In the genomic region with DNA sequence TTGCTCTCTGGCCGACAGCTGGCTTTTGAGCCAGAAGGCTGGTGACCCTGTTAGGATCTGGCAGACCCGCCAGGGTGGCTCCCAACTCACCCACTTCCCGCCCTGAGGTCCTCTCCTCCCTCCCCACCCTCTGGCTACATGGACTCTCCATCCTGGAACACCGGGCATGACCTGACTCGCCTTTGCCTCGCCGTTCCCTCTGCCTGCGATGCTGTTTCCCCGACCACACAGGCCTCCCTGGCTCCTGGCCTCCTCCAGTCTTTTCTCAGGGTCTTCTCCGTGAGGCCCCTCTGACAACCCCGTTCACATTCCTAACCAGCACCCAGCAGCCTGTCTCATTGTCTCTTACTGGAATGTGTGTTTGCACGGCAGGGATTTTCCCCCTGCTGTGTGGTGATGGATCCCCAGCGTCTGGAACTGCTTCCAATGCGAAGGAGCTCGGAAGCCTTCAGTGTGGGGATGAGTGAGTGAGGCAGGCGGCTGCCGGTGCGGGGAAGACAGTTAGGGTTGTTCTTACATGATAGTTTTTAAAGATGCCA, we compare ENCODE assay signal across 17 cellular contexts. TPM values are rescaled to one million over a fixed set of nuclear protein-coding genes. Genes with fewer than 3 reads are reported as not detected.
A peak's percentile ranks its signal among the peaks of the same experiment; 100 is the strongest.
DNase-seq lines count a peak whose midpoint lies in the region; ATAC-seq, FAIRE-seq and TF ChIP-seq lines count a peak whose summit lies in the region.
"Had no signal": no experiment of that assay in that cellular context is flagged by ENCODE, and none has a peak within 500 bp of the region (broad histone marks: within the 10 kb centered on the region; RNA-seq: fewer than 3 reads in every experiment).

No MANE protein-coding gene starts in this region.

- H3K27me3 Mint-ChIP-seq in activated naive CD8-positive, alpha-beta T cell treated with anti-CD3 and anti-CD28 coated beads for 36 hours = no peaks in the 10 kb centered on the region

- no peaks in the 10 kb centered on the region for H3K36me3 Mint-ChIP-seq in activated naive CD8-positive, alpha-beta T cell treated with anti-CD3 and anti-CD28 coated beads for 36 hours
- H3K36me3 Mint-ChIP-seq: activated naive CD4-positive, alpha-beta T cell treated with anti-CD3 and anti-CD28 coated beads, Interleukin-2, amount 10 ng/mL, durations not matched to agents 7 days and 5 days had no signal

- H3K4me1 ChIP-seq in keratinocyte (ENCODE audit: control insufficient read depth, extremely low read depth, insufficient read depth, low read length) (peaks cover 38% of the 10 kb centered on the region), spleen (peaks cover 0 to 7% (median 3%) of the 10 kb centered on the region in 6 donors)
- H3K4me1 ChIP-seq: psoas muscle had no signal

- H3K9me1 ChIP-seq in keratinocyte (ENCODE audit: control insufficient read depth, extremely low read depth, insufficient read depth, low read length) = no peaks in the 10 kb centered on the region

- H3K4me2 ChIP-seq in keratinocyte (ENCODE audit: control insufficient read depth, extremely low read depth, insufficient read depth, low read depth, low read length) = peak overlapping the region; percentile 52

- TF ChIP-seq CTCF in keratinocyte (optimal IDR thresholded peaks at IDR 0.05 in 1 of 3, IDR thresholded peaks at IDR 0.05 in 1 of 3, conservative IDR thresholded peaks at IDR 0.05 in 1 of 3; ENCODE audit: extremely low read depth in 1 of 3, insufficient read depth in 2 of 3, low read length in 3 of 3) (no peak), spleen (IDR thresholded peaks at IDR 0.05 in 8 of 11, conservative IDR thresholded peaks at IDR 0.05 in 3 of 11) (no peak)

- intact Hi-C loops in Right ventricle myocardium inferior (cut with DNase I) = no loop called here
- intact Hi-C loops in cardiac septum (cut with DNase I) = no loop called here
- intact Hi-C loops in spleen (cut with DNase I; ENCODE audit: low total_unique reads) = no loop called here

- no peaks in the 10 kb centered on the region for H3K36me3 ChIP-seq in keratinocyte (ENCODE audit: control insufficient read depth in 2 of 2, extremely low read depth in 1 of 2, insufficient read depth in 2 of 2, low read length in 2 of 2)
- no peaks in the 10 kb centered on the region for H3K36me3 ChIP-seq in spleen

- no peaks in the 10 kb centered on the region for H3K9me3 Mint-ChIP-seq in activated naive CD8-positive, alpha-beta T cell treated with anti-CD3 and anti-CD28 coated beads for 36 hours
- H3K9me3 Mint-ChIP-seq: activated naive CD4-positive, alpha-beta T cell treated with anti-CD3 and anti-CD28 coated beads, Interleukin-2, amount 10 ng/mL, durations not matched to agents 7 days and 5 days; central memory CD8-positive, alpha-beta T cell had no signal

- H3K4me1 Mint-ChIP-seq in activated naive CD8-positive, alpha-beta T cell treated with anti-CD3 and anti-CD28 coated beads for 36 hours = no peaks in the 10 kb centered on the region
- H3K4me1 Mint-ChIP-seq: activated naive CD4-positive, alpha-beta T cell treated with anti-CD3 and anti-CD28 coated beads, Interleukin-2, amount 10 ng/mL, durations not matched to agents 7 days and 5 days; central memory CD8-positive, alpha-beta T cell had no signal

- H3K27me3 ChIP-seq in keratinocyte (ENCODE audit: control insufficient read depth, extremely low read depth, insufficient read depth, low read length) (peaks cover 12% of the 10 kb centered on the region), spleen (replicated peaks in 1 of 7) (peaks cover 0 to 21% (median 0%) of the 10 kb centered on the region in 7 donors)
- H3K27me3 ChIP-seq: testis had no signal

- whole genome bisulfite sequencing in spleen, 5 donors = 78 to 86% (median 85%) methylated on average over 18 of the region's 18 CpGs

- no peak overlapping the region for H3K27ac Mint-ChIP-seq in activated naive CD8-positive, alpha-beta T cell treated with anti-CD3 and anti-CD28 coated beads for 36 hours
- H3K27ac Mint-ChIP-seq: activated naive CD4-positive, alpha-beta T cell treated with anti-CD3 and anti-CD28 coated beads, Interleukin-2, amount 10 ng/mL, durations not matched to agents 7 days and 5 days had no signal

- DNase-seq in Right ventricle myocardium inferior (ENCODE audit: missing footprints) (peak; percentile 48), cardiac septum (ENCODE audit: low spot score) (no peak), astrocyte of the hippocampus (ENCODE audit: low read depth, low spot score) (peak; percentile 81), keratinocyte (ENCODE audit: low read depth, low spot score) (no peak), spleen (peak; percentile 64), GDM1 (lab: John Stamatoyannopoulos, UW) (no peak)
- DNase-seq in stimulated activated CD8-positive, alpha-beta memory T cell treated with anti-CD3 and anti-CD28 coated beads, Interleukin-4, amount 100 ng/mL, for 48 hours = no peak
- DNase-seq in activated naive CD8-positive, alpha-beta T cell treated with anti-CD3 and anti-CD28 coated beads for 36 hours = no peak
- DNase-seq: activated naive CD4-positive, alpha-beta T cell treated with anti-CD3 and anti-CD28 coated beads, Interleukin-2, amount 10 ng/mL, durations not matched to agents 7 days and 5 days; NCI-H1694; NCI-H510A; stimulated activated CD4-positive, alpha-beta T cell treated with anti-CD3 and anti-CD28 coated beads, Interleukin-1b, Interleukin-23, amount 100 ng/mL, for 48 hours; SW 1271; testis had no signal

- H3K79me2 ChIP-seq in keratinocyte (ENCODE audit: control insufficient read depth, insufficient read depth, low read length) = no peaks in the 10 kb centered on the region

- H3K27ac ChIP-seq in keratinocyte (ENCODE audit: control insufficient read depth, insufficient read depth, low read length) (no peak overlapping the region), spleen (peak overlapping the region in 3 of 8 donors; percentile 3 to 13 (median 9))
- H3K27ac ChIP-seq: psoas muscle, testis had no signal

- no peak overlapping the region for H3K4me3 Mint-ChIP-seq in activated naive CD8-positive, alpha-beta T cell treated with anti-CD3 and anti-CD28 coated beads for 36 hours
- H3K4me3 Mint-ChIP-seq: activated naive CD4-positive, alpha-beta T cell treated with anti-CD3 and anti-CD28 coated beads, Interleukin-2, amount 10 ng/mL, durations not matched to agents 7 days and 5 days; central memory CD8-positive, alpha-beta T cell had no signal

- H3K9ac ChIP-seq in keratinocyte (ENCODE audit: control insufficient read depth, extremely low read depth, insufficient read depth, low read length) = no peak overlapping the region

- dilution Hi-C loops in keratinocyte (cut with MboI; ENCODE audit: extremely low pct_ligation_motif_present, low sequenced_read_pairs) = no loop called here

- FAIRE-seq in keratinocyte (lab: Jason Lieb, UNC) = peak; percentile 95
- FAIRE-seq: islet of Langerhans had no signal

- H3K9me3 ChIP-seq in keratinocyte (ENCODE audit: control insufficient read depth, low read depth, low read length) (no peaks in the 10 kb centered on the region), spleen (no peaks in the 10 kb centered on the region)
- H3K9me3 ChIP-seq: psoas muscle, testis had no signal

- H3K4me3 ChIP-seq in keratinocyte (ENCODE audit: control insufficient read depth in 2 of 3, extremely low read depth in 1 of 3, insufficient read depth in 2 of 3, low read depth in 1 of 3, low read length in 3 of 3) (peak overlapping the region in 2 of 3 experiments; percentile 36), spleen (no peak overlapping the region)
- H3K4me3 ChIP-seq: psoas muscle, testis had no signal

- no peak for TF ChIP-seq POLR2A in spleen (IDR thresholded peaks at IDR 0.05)

- no peaks in the 10 kb centered on the region for H4K20me1 ChIP-seq in keratinocyte (ENCODE audit: control insufficient read depth, extremely low read depth, insufficient read depth, low read length)

- H2AFZ ChIP-seq in keratinocyte (ENCODE audit: control insufficient read depth, low read length) = peak overlapping the region; percentile 72

- ATAC-seq in Right ventricle myocardium inferior = no peak
- ATAC-seq: psoas muscle had no signal

RNA-seq across cellular contexts. Expression of a gene that starts 46.0 kb away (rescaled TPM):
- total RNA-seq in Right ventricle myocardium inferior (16.9 TPM), cardiac septum (20.1 TPM), spleen (10 to 100 TPM; 24.1 to 37.0 (median 28.8) TPM)
- polyA plus RNA-seq in keratinocyte (8.8 to 18.7 TPM (median 9.6 TPM) in 3 replicates), spleen (10 to 100 TPM; 10.5 to 23.2 (median 19.3) TPM)
- polyA plus RNA-seq in keratinocyte (2011; ENCODE audit: low read depth) = 18.2 TPM
- polyA plus RNA-seq in keratinocyte (2011; cell fraction: cytosol; rRNA removed) = 5.5 and 7.4 TPM in 2 replicates
- polyA plus RNA-seq in keratinocyte (2011; cell fraction: nucleus; rRNA removed) = 43.9 and 45.4 TPM in 2 replicates
- polyA plus RNA-seq in keratinocyte (2012; ENCODE audit: low replicate concordance) = 10.7 and 16.1 TPM in 2 replicates
- 6.3 to 13.2 TPM (median 6.7 TPM) in 3 replicates for polyA minus RNA-seq in keratinocyte
- 4.4 TPM for polyA minus RNA-seq in keratinocyte (2011; cell fraction: cytosol; rRNA and poly(A)+ RNA removed)
- 12.2 and 14.1 TPM in 2 replicates for polyA minus RNA-seq in keratinocyte (2011; cell fraction: nucleus; rRNA and poly(A)+ RNA removed)
- 10 to 100 TPM; 11.6 to 13.3 TPM for total RNA-seq in activated naive CD8-positive, alpha-beta T cell treated with anti-CD3 and anti-CD28 coated beads for 36 hours

Comparison
In these comparisons a context has a peak if more than half of its experiments do, and no peak if none do; other contexts are left out.
1. DNase-seq: peak in Right ventricle myocardium inferior (single experiment), astrocyte of the hippocampus (single experiment) and spleen (single experiment); none in cardiac septum (single experiment), keratinocyte (single experiment), GDM1 (single experiment), stimulated activated CD8-positive, alpha-beta memory T cell treated with anti-CD3 and anti-CD28 coated beads, Interleukin-4, amount 100 ng/mL, for 48 hours (single experiment) and activated naive CD8-positive, alpha-beta T cell treated with anti-CD3 and anti-CD28 coated beads for 36 hours (single experiment).
2. H3K4me3 ChIP-seq: peak in keratinocyte (2 of 3); none in spleen (0 of 8).